Comparison of ENCODE assay signal across 1 cellular context in genomic region chr10:127524229-127524628, GRCh38.
TF ChIP-seq lines count a peak whose summit lies in the region.

No MANE protein-coding gene starts in this region.

TF ChIP-seq in HCT116, 20 proteins besides CTCF, POLR2A, EP300 and RAD21 (continued from another document):
- TF ChIP-seq REST (IDR thresholded peaks at IDR 0.05; ENCODE audit: low read depth) (no peak), SIN3A (IDR thresholded peaks at IDR 0.05; ENCODE audit: low read depth) (no peak), SRF (IDR thresholded peaks at IDR 0.05; ENCODE audit: low read depth) (no peak)
